18 cellular contexts compared by ENCODE assay signal in the genomic region with DNA sequence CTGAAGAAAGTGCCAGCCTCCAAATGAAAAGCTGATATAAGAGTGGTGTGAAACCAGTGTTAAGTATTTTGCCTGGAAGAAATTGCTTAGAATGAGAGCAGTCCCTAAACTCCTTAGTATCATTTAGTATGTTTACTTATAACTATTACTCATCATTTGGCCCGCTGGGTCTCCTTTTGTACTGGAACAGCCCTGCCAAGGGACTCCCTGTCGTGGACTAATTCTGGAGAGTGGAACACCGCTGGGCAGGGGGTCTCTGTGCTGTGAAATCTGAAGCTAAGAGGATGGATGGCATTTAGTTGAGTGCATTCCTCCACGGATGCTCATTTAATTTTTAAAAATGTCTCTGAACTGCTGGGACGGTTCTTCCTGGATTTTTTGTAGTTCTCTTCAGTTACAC.
"Had no signal": no experiment of that assay in that cellular context is flagged by ENCODE, and none has a peak within 500 bp of the region (broad histone marks: within the 10 kb centered on the region; RNA-seq: fewer than 3 reads in every experiment).

No MANE protein-coding gene starts in this region.

- H3K4me3 Mint-ChIP-seq: activated CD4-positive, alpha-beta memory T cell treated with anti-CD3 and anti-CD28 coated beads for 36 hours; activated CD4-positive, alpha-beta T cell treated with anti-CD3 and anti-CD28 coated beads for 36 hours; activated T-cell treated with anti-CD3 and anti-CD28 coated beads, Interleukin-2, amount 50 U/mL, for 24 hours; memory B cell; naive thymus-derived CD8-positive, alpha-beta T cell; stimulated activated naive B cell treated with anti-CD40 and anti-IgM and Interleukin-4, amounts not matched to agents 10 μg/mL and 1 μg/mL and 100 μg/mL, for 72 hours had no signal

- H3K36me3 Mint-ChIP-seq: activated CD4-positive, alpha-beta memory T cell treated with anti-CD3 and anti-CD28 coated beads for 36 hours; memory B cell; naive thymus-derived CD8-positive, alpha-beta T cell; stimulated activated naive B cell treated with anti-CD40 and anti-IgM and Interleukin-4, amounts not matched to agents 10 μg/mL and 1 μg/mL and 100 μg/mL, for 72 hours had no signal

- DNase-seq: activated CD4-positive, alpha-beta memory T cell treated with anti-CD3 and anti-CD28 coated beads for 36 hours; activated CD4-positive, alpha-beta T cell treated with anti-CD3 and anti-CD28 coated beads for 36 hours; activated naive CD4-positive, alpha-beta T cell treated with anti-CD3 and anti-CD28 coated beads, Interleukin-2, amount 50 U/mL, for 16 hours; activated T-cell treated with anti-CD3 and anti-CD28 coated beads, Interleukin-2, amount 50 U/mL, for 24 hours; caudate nucleus; kidney; left ventricle myocardium superior; naive thymus-derived CD8-positive, alpha-beta T cell; posterior cingulate gyrus; stimulated activated CD4-positive, alpha-beta T cell treated with anti-CD3 and anti-CD28 coated beads, Interleukin-15, amount 100 ng/mL, for 24 hours; stimulated activated CD4-positive, alpha-beta T cell treated with anti-CD3 and anti-CD28 coated beads, Interleukin-4, amount 100 ng/mL, for 1 hour; stimulated activated naive B cell treated with anti-CD40 and anti-IgM and Interleukin-4, amounts not matched to agents 10 μg/mL and 1 μg/mL and 100 μg/mL, for 72 hours; tibial artery; uterus had no signal

- H3K9me3 ChIP-seq: neutrophil, tibial artery, uterus had no signal

- H3K27ac ChIP-seq: coronary artery, neutrophil, tibial artery, uterus had no signal

- H3K36me3 ChIP-seq: neutrophil, tibial artery, uterus had no signal

- H3K4me1 ChIP-seq: tibial artery, uterus had no signal

- H3K27me3 ChIP-seq: neutrophil, tibial artery, uterus had no signal

- H3K4me1 Mint-ChIP-seq: activated CD4-positive, alpha-beta T cell treated with anti-CD3 and anti-CD28 coated beads for 36 hours; memory B cell; naive thymus-derived CD8-positive, alpha-beta T cell; stimulated activated naive B cell treated with anti-CD40 and anti-IgM and Interleukin-4, amounts not matched to agents 10 μg/mL and 1 μg/mL and 100 μg/mL, for 72 hours had no signal

- H3K27ac Mint-ChIP-seq: activated CD4-positive, alpha-beta memory T cell treated with anti-CD3 and anti-CD28 coated beads for 36 hours; activated CD4-positive, alpha-beta T cell treated with anti-CD3 and anti-CD28 coated beads for 36 hours; activated T-cell treated with anti-CD3 and anti-CD28 coated beads, Interleukin-2, amount 50 U/mL, for 24 hours; memory B cell; naive thymus-derived CD8-positive, alpha-beta T cell; stimulated activated naive B cell treated with anti-CD40 and anti-IgM and Interleukin-4, amounts not matched to agents 10 μg/mL and 1 μg/mL and 100 μg/mL, for 72 hours had no signal

- H3K27me3 Mint-ChIP-seq: activated CD4-positive, alpha-beta memory T cell treated with anti-CD3 and anti-CD28 coated beads for 36 hours; activated CD4-positive, alpha-beta T cell treated with anti-CD3 and anti-CD28 coated beads for 36 hours; activated T-cell treated with anti-CD3 and anti-CD28 coated beads, Interleukin-2, amount 50 U/mL, for 24 hours; memory B cell; naive thymus-derived CD8-positive, alpha-beta T cell; stimulated activated naive B cell treated with anti-CD40 and anti-IgM and Interleukin-4, amounts not matched to agents 10 μg/mL and 1 μg/mL and 100 μg/mL, for 72 hours had no signal

- ATAC-seq: activated CD4-positive, alpha-beta T cell treated with anti-CD3 and anti-CD28 coated beads for 36 hours; esophagus mucosa; left ventricle myocardium superior; naive thymus-derived CD8-positive, alpha-beta T cell; stimulated activated naive B cell treated with anti-CD40 and anti-IgM and Interleukin-4, amounts not matched to agents 10 μg/mL and 1 μg/mL and 100 μg/mL, for 72 hours had no signal

- H3K4me3 ChIP-seq: coronary artery, tibial artery, uterus had no signal
